ENCODE assay signal across 1 cellular context in the genomic region with DNA sequence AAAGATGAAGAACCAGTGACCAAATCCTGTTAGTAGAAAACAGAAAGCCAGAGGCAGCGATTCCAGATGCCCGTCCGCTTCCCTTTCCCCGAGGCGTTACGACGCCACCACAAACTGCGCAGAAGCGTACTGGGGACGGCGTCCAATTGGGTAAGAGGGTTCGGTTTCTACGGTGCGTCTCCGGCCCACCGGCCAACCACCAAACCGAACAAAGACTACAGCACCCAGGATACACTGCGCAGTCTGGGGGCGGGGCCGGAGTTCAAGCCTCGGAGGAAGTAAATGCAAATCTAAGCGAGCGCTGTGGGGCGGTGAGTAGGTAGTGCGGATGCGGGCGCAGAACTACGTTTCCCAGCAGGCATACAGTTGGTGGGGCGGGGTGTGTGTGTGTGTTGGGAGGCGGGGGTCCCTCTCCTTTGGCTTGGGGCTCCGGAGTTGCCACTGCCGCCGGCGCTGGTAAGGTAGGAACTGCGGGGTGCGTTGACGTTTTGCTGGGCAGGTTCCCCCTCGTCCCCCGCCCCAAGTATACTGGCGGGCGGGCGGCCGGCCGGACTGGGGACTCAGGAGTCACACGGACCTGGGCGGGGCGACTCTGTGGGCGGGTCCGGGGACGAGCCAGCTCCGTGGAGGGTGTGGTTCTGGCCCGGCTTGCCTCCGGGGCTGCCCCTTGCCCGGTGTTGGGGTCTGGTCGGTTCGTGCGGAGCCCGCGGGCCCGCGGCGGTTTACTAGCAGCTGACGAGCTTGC.
A peak's percentile ranks its signal among the peaks of the same experiment; 100 is the strongest.
TF ChIP-seq lines count a peak whose summit lies in the region.

Gene SWT1, plus strand, starts transcription at position 314 of the 745 bp plus-strand sequence. CDS start 3,675 bp downstream, outside the sequence.
A gene with protein sequence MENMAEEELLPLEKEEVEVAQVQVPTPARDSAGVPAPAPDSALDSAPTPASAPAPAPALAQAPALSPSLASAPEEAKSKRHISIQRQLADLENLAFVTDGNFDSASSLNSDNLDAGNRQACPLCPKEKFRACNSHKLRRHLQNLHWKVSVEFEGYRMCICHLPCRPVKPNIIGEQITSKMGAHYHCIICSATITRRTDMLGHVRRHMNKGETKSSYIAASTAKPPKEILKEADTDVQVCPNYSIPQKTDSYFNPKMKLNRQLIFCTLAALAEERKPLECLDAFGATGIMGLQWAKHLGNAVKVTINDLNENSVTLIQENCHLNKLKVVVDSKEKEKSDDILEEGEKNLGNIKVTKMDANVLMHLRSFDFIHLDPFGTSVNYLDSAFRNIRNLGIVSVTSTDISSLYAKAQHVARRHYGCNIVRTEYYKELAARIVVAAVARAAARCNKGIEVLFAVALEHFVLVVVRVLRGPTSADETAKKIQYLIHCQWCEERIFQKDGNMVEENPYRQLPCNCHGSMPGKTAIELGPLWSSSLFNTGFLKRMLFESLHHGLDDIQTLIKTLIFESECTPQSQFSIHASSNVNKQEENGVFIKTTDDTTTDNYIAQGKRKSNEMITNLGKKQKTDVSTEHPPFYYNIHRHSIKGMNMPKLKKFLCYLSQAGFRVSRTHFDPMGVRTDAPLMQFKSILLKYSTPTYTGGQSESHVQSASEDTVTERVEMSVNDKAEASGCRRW (minus strand): TSS at position 100 of the 745 bp plus-strand sequence. CDS start 241 bp downstream, outside the sequence.

TF ChIP-seq in HepG2, 621 proteins besides CTCF, POLR2A, EP300 and RAD21 (continued from another document and continues in another):
- TF ChIP-seq, protein P1, sequence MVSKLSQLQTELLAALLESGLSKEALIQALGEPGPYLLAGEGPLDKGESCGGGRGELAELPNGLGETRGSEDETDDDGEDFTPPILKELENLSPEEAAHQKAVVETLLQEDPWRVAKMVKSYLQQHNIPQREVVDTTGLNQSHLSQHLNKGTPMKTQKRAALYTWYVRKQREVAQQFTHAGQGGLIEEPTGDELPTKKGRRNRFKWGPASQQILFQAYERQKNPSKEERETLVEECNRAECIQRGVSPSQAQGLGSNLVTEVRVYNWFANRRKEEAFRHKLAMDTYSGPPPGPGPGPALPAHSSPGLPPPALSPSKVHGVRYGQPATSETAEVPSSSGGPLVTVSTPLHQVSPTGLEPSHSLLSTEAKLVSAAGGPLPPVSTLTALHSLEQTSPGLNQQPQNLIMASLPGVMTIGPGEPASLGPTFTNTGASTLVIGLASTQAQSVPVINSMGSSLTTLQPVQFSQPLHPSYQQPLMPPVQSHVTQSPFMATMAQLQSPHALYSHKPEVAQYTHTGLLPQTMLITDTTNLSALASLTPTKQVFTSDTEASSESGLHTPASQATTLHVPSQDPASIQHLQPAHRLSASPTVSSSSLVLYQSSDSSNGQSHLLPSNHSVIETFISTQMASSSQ (IDR thresholded peaks at IDR 0.05; ENCODE audit: low read depth): no peak; the same call in 1 of the 2 replicates
- TF ChIP-seq, protein P1 (CRISPR knock-in tag; IDR thresholded peaks at IDR 0.05; ENCODE audit: borderline replicate concordance): peak; percentile 53; the same call in 1 of the 2 replicates
- TF ChIP-seq NCOA5 (CRISPR knock-in tag; IDR thresholded peaks at IDR 0.05) (no peak), ZNF788 (CRISPR knock-in tag; IDR thresholded peaks at IDR 0.05; ENCODE audit: borderline replicate concordance) (0 out of 2 replicates have a peak, but pooled peaks have one; percentile 13), ZNF33A (CRISPR knock-in tag; IDR thresholded peaks at IDR 0.05; ENCODE audit: borderline replicate concordance) (0 out of 2 replicates have a peak, but pooled peaks have one; percentile 44), ZNF574 (CRISPR knock-in tag; IDR thresholded peaks at IDR 0.05) (peak; percentile 87), HDAC2 (CRISPR knock-in tag; IDR thresholded peaks at IDR 0.05) (0 out of 2 replicates have a peak, but pooled peaks have one; percentile 18), GMEB1 (CRISPR knock-in tag; IDR thresholded peaks at IDR 0.05; ENCODE audit: borderline replicate concordance) (peak; percentile 96), EED (CRISPR knock-in tag; IDR thresholded peaks at IDR 0.05) (no peak), ZBTB34 (CRISPR knock-in tag; IDR thresholded peaks at IDR 0.05) (no peak), KLF16 (CRISPR knock-in tag; IDR thresholded peaks at IDR 0.05) (peak in 1 of 2 experiments; percentile 21; a peak in 1 of 4 replicates), ZMAT5 (CRISPR knock-in tag; IDR thresholded peaks at IDR 0.05; ENCODE audit: borderline replicate concordance, low read depth) (no peak), MIER3 (CRISPR knock-in tag; IDR thresholded peaks at IDR 0.05; ENCODE audit: borderline replicate concordance) (peak; percentile 75; the same call in 1 of the 2 replicates), SP2 (CRISPR knock-in tag; IDR thresholded peaks at IDR 0.05) (peak; percentile 68; the same call in 1 of the 2 replicates), ZFX (CRISPR knock-in tag; IDR thresholded peaks at IDR 0.05; ENCODE audit: low read depth) (peak; percentile 60; the same call in 1 of the 2 replicates), HNRNPK (IDR thresholded peaks at IDR 0.05; ENCODE audit: low read depth, low read length, poor library complexity, severe bottlenecking) (no peak), NFE2L2 (IDR thresholded peaks at IDR 0.05; ENCODE audit: low read length) (0 out of 2 replicates have a peak, but pooled peaks have one; percentile 23), PCBP1 (IDR thresholded peaks at IDR 0.05; ENCODE audit: borderline replicate concordance, low read depth, low read length) (peak; percentile 61; the same call in 1 of the 2 replicates), ZNF766 (CRISPR knock-in tag; IDR thresholded peaks at IDR 0.05; ENCODE audit: borderline replicate concordance) (peak; percentile 33; the same call in 1 of the 2 replicates), MXD4 (CRISPR knock-in tag; IDR thresholded peaks at IDR 0.05) (no peak), SCMH1 (CRISPR knock-in tag; IDR thresholded peaks at IDR 0.05; ENCODE audit: borderline replicate concordance) (no peak), ZNF34 (CRISPR knock-in tag; IDR thresholded peaks at IDR 0.05; ENCODE audit: borderline replicate concordance) (0 out of 2 replicates have a peak, but pooled peaks have one; percentile 77), KDM6A (CRISPR knock-in tag; IDR thresholded peaks at IDR 0.05; ENCODE audit: low read depth) (no peak), ZNF350 (CRISPR knock-in tag; IDR thresholded peaks at IDR 0.05; ENCODE audit: borderline replicate concordance, low read depth) (peak; percentile 76; the same call in 1 of the 2 replicates), BRCA1 (CRISPR knock-in tag; IDR thresholded peaks at IDR 0.05) (peak; percentile 56; the same call in 1 of the 2 replicates), ZSCAN29 (CRISPR knock-in tag; conservative IDR thresholded peaks at IDR 0.05) (0 out of 2 replicates have a peak, but pooled peaks have one; percentile 17), YEATS4 (CRISPR knock-in tag; IDR thresholded peaks at IDR 0.05; ENCODE audit: borderline replicate concordance) (peak; percentile 79; the same call in 1 of the 2 replicates), AHR (CRISPR knock-in tag; IDR thresholded peaks at IDR 0.05) (no peak), MIER2 (CRISPR knock-in tag; IDR thresholded peaks at IDR 0.05) (peak; percentile 24; the same call in 1 of the 2 replicates)
- TF ChIP-seq, protein P2, sequence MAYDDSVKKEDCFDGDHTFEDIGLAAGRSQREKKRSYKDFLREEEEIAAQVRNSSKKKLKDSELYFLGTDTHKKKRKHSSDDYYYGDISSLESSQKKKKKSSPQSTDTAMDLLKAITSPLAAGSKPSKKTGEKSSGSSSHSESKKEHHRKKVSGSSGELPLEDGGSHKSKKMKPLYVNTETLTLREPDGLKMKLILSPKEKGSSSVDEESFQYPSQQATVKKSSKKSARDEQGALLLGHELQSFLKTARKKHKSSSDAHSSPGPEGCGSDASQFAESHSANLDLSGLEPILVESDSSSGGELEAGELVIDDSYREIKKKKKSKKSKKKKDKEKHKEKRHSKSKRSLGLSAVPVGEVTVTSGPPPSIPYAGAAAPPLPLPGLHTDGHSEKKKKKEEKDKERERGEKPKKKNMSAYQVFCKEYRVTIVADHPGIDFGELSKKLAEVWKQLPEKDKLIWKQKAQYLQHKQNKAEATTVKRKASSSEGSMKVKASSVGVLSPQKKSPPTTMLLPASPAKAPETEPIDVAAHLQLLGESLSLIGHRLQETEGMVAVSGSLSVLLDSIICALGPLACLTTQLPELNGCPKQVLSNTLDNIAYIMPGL (CRISPR knock-in tag; IDR thresholded peaks at IDR 0.05; ENCODE audit: borderline replicate concordance in 1 of 2, low read depth in 1 of 2): peak; percentile 53 to 61; a peak in 3 of 4 replicates
- TF ChIP-seq, protein P3, sequence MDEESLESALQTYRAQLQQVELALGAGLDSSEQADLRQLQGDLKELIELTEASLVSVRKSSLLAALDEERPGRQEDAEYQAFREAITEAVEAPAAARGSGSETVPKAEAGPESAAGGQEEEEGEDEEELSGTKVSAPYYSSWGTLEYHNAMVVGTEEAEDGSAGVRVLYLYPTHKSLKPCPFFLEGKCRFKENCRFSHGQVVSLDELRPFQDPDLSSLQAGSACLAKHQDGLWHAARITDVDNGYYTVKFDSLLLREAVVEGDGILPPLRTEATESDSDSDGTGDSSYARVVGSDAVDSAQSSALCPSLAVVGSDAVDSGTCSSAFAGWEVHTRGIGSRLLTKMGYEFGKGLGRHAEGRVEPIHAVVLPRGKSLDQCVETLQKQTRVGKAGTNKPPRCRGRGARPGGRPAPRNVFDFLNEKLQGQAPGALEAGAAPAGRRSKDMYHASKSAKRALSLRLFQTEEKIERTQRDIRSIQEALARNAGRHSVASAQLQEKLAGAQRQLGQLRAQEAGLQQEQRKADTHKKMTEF (CRISPR knock-in tag; IDR thresholded peaks at IDR 0.05): peak; percentile 64; the same call in 1 of the 2 replicates
- TF ChIP-seq, protein P4, sequence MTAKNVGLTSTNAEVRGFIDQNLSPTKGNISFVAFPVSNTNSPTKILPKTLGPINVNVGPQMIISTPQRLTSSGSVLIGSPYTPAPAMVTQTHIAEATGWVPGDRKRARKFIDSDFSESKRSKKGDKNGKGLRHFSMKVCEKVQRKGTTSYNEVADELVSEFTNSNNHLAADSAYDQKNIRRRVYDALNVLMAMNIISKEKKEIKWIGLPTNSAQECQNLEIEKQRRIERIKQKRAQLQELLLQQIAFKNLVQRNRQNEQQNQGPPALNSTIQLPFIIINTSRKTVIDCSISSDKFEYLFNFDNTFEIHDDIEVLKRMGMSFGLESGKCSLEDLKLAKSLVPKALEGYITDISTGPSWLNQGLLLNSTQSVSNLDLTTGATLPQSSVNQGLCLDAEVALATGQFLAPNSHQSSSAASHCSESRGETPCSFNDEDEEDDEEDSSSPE (CRISPR knock-in tag; IDR thresholded peaks at IDR 0.05): no peak
